ENCODE assay signal across 7 cellular contexts in genomic region chr20:64285579-64286427, GRCh38. TPM values are rescaled to one million over a fixed set of nuclear protein-coding genes. Genes with fewer than 3 reads are reported as not detected.
DNase-seq lines count a peak whose midpoint lies in the region; ATAC-seq and TF ChIP-seq lines count a peak whose summit lies in the region.
"Not testable (repeated sequence)": the region's sequence is repeated elsewhere in the genome, so short reads cannot be mapped to it uniquely, and the experiment has no call there.

No MANE protein-coding gene starts in this region.

- ATAC-seq in GM18505 (IDR thresholded peaks at IDR 0.05; ENCODE audit: unreplicated experiment), result peak; percentile 94
- ATAC-seq in HG02763 (IDR thresholded peaks at IDR 0.05; ENCODE audit: unreplicated experiment), result peak; percentile 90
- ATAC-seq in activated naive CD8-positive, alpha-beta T cell treated with anti-CD3 and anti-CD28 coated beads, Interleukin-2, amount 10 ng/mL, durations not matched to agents 7 days and 5 days (ENCODE audit: low read depth), result peak; percentile 77
- peak; percentile 88 to 89 for ATAC-seq in left cardiac atrium

- H3K4me3 Mint-ChIP-seq in activated naive CD8-positive, alpha-beta T cell treated with anti-CD3 and anti-CD28 coated beads, Interleukin-2, amount 10 ng/mL, durations not matched to agents 7 days and 5 days, result not testable (repeated sequence)

- not testable (repeated sequence) for H3K27me3 Mint-ChIP-seq in activated naive CD8-positive, alpha-beta T cell treated with anti-CD3 and anti-CD28 coated beads, Interleukin-2, amount 10 ng/mL, durations not matched to agents 7 days and 5 days

- H3K4me1 Mint-ChIP-seq in activated naive CD8-positive, alpha-beta T cell treated with anti-CD3 and anti-CD28 coated beads, Interleukin-2, amount 10 ng/mL, durations not matched to agents 7 days and 5 days, result not testable (repeated sequence)

- H3K36me3 Mint-ChIP-seq in activated naive CD8-positive, alpha-beta T cell treated with anti-CD3 and anti-CD28 coated beads, Interleukin-2, amount 10 ng/mL, durations not matched to agents 7 days and 5 days, result not testable (repeated sequence)

- not testable (repeated sequence) for TF ChIP-seq POLR2A in GM18505 (IDR thresholded peaks at IDR 0.05; ENCODE audit: borderline replicate concordance, extremely low read depth, insufficient read depth, insufficient read length)

- DNase-seq in NCI-H1417 (lab: John Stamatoyannopoulos, UW), result peak; percentile 19 to 54 (median 47)
- peak; percentile 45 to 89 (median 71) for DNase-seq in T-helper 2 cell
- DNase-seq in activated naive CD8-positive, alpha-beta T cell treated with anti-CD3 and anti-CD28 coated beads, Interleukin-2, amount 10 ng/mL, durations not matched to agents 7 days and 5 days, result peak; percentile 80
- DNase-seq in left cardiac atrium, result peak; percentile 69
- DNase-seq in retina, result peak; percentile 48

- intact Hi-C loops in left cardiac atrium (cut with DNase I), result not testable (repeated sequence)

- H3K27ac Mint-ChIP-seq in activated naive CD8-positive, alpha-beta T cell treated with anti-CD3 and anti-CD28 coated beads, Interleukin-2, amount 10 ng/mL, durations not matched to agents 7 days and 5 days, result not testable (repeated sequence)

- POLR2A ChIA-PET in activated naive CD8-positive, alpha-beta T cell treated with anti-CD3 and anti-CD28 coated beads, Interleukin-2, amount 10 ng/mL, durations not matched to agents 7 days and 5 days (lab: Charles Lee), result not testable (repeated sequence)

- H3K9me3 Mint-ChIP-seq in activated naive CD8-positive, alpha-beta T cell treated with anti-CD3 and anti-CD28 coated beads, Interleukin-2, amount 10 ng/mL, durations not matched to agents 7 days and 5 days, result not testable (repeated sequence)

RNA-seq across cellular contexts. Expression of gene PCMTD2, which starts 30.3 kb away (rescaled TPM):
- 10 to 100 TPM; 74.5 to 83.1 TPM for total RNA-seq in activated naive CD8-positive, alpha-beta T cell treated with anti-CD3 and anti-CD28 coated beads, Interleukin-2, amount 10 ng/mL, durations not matched to agents 7 days and 5 days
- 10 to 100 TPM; 54.9 to 76.4 TPM for total RNA-seq in left cardiac atrium

Comparison
In these comparisons a context has a peak if more than half of its experiments do, and no peak if none do; other contexts are left out.
1. Peak in every context shown above with its lines: DNase-seq and ATAC-seq.